In the genomic region with DNA sequence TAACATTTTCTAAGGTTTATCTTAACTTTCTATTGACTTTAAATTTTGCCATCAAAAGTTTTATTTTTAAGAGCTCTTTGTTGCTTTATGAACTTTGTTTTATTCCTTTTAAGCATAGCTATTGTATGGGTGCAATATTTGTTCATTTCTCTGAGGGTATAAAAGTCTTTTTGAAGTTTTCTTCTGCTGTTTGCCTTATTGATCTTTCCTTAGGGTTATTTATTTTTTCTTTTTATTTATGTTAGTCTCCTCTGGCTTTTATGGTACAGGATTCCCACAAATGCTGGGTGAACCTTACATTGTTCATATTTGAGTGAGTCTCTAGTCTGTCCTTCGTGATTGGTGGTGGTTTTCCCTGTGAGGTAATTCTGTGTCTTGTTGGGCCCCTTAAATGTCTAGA, we compare ENCODE assay signal across 25 cellular contexts.
A peak's percentile ranks its signal among the peaks of the same experiment; 100 is the strongest.
DNase-seq lines count a peak whose midpoint lies in the region; ATAC-seq, FAIRE-seq and TF ChIP-seq lines count a peak whose summit lies in the region.
"Had no signal": no experiment of that assay in that cellular context is flagged by ENCODE, and none has a peak within 500 bp of the region (broad histone marks: within the 10 kb centered on the region; RNA-seq: fewer than 3 reads in every experiment).

No MANE protein-coding gene starts in this region.

- in situ Hi-C loops in HepG2 (cut with HindIII; ENCODE audit: extremely low pct_ligation_motif_present, low pct_unique_long_range_greater_than_20kb) = no loop called here

- H4K20me1 ChIP-seq in HepG2 (ENCODE audit: insufficient read depth, low read length) (no peaks in the 10 kb centered on the region), hepatocyte (ENCODE audit: insufficient read depth, poor library complexity, severe bottlenecking) (no peaks in the 10 kb centered on the region)
- H4K20me1 ChIP-seq: BLaER1 had no signal

- no peaks in the 10 kb centered on the region for H3K9me2 ChIP-seq in hepatocyte (replicated peaks; ENCODE audit: insufficient read depth)

- no peaks in the 10 kb centered on the region for H3K27me3 ChIP-seq in HepG2 (ENCODE audit: control insufficient read depth in 1 of 2, insufficient read depth in 2 of 2, low read length in 2 of 2)
- no peaks in the 10 kb centered on the region for H3K27me3 ChIP-seq in right lobe of liver
- H3K27me3 ChIP-seq in hepatocyte = no peaks in the 10 kb centered on the region
- H3K27me3 ChIP-seq: BE2C, BLaER1 had no signal

- intact Hi-C loops in HepG2 (cut with micrococcal nuclease; ENCODE audit: unreplicated experiment) (no loop called here), right lobe of liver (cut with DNase I) (no loop called here)

- H3K4me3 ChIP-seq in HepG2 (replicated peaks in 1 of 3; ENCODE audit: insufficient read depth in 1 of 3, low read depth in 2 of 3, low read length in 3 of 3) = no peak overlapping the region
- H3K4me3 ChIP-seq in right lobe of liver = no peak overlapping the region
- no peak overlapping the region for H3K4me3 ChIP-seq in hepatocyte
- H3K4me3 ChIP-seq: A549, BLaER1 had no signal

- 0 out of 2 replicates have a peak overlapping the region, but pooled peaks have one; percentile 34 for H3K4me2 ChIP-seq in HepG2 (ENCODE audit: low read depth, low read length)
- H3K4me2 ChIP-seq in hepatocyte = no peak overlapping the region
- H3K4me2 ChIP-seq: A549, BLaER1 had no signal

- ATAC-seq in HepG2 = peak; percentile 42
- no peak for ATAC-seq in right lobe of liver
- no peak for ATAC-seq in GM18517 (IDR thresholded peaks at IDR 0.05; ENCODE audit: unreplicated experiment)
- ATAC-seq in GM21737 (IDR thresholded peaks at IDR 0.05; ENCODE audit: unreplicated experiment) = no peak
- ATAC-seq: A549 had no signal

- H3K79me2 ChIP-seq in HepG2 (ENCODE audit: insufficient read depth, low read length) (no peaks in the 10 kb centered on the region), hepatocyte (peaks cover 69% of the 10 kb centered on the region)

- no peak for TF ChIP-seq RAD21 in HepG2 (CRISPR knock-in tag; IDR thresholded peaks at IDR 0.05)

- H3K4me1 Mint-ChIP-seq in nephron (peaks cover 23% of the 10 kb centered on the region), progenitor cell of endocrine pancreas (ENCODE audit: low read depth) (peaks cover 33% of the 10 kb centered on the region)
- no peaks in the 10 kb centered on the region for H3K4me1 Mint-ChIP-seq in activated CD4-positive, alpha-beta T cell treated with anti-CD3 and anti-CD28 coated beads, Interleukin-2, amount 10 ng/mL, durations not matched to agents 7 days and 5 days
- H3K4me1 Mint-ChIP-seq: CD14-positive monocyte; CD4-positive, CD25-positive, alpha-beta regulatory T cell; CD8-positive, alpha-beta memory T cell had no signal

- WGBS in HepG2 (ENCODE audit: low lambda C conversion rate) = 5% methylated on average over 1 of the region's 1 CpG
- WGBS in right lobe of liver (ENCODE audit: insufficient coverage, low coverage, low lambda C conversion rate, missing lambda C conversion rate) = 32% methylated on average over 1 of the region's 1 CpG
- 86% methylated on average over 1 of the region's 1 CpG for WGBS in hepatocyte (ENCODE audit: low lambda C conversion rate, missing lambda C conversion rate)

- TF ChIP-seq POLR2A in HepG2 (IDR thresholded peaks at IDR 0.05; ENCODE audit: insufficient read depth in 1 of 2, low read depth in 2 of 2, low read length in 2 of 2) (no peak), right lobe of liver (IDR thresholded peaks at IDR 0.05) (no peak)

- H3K36me3 Mint-ChIP-seq in nephron (ENCODE audit: low read depth) (peaks cover 3% of the 10 kb centered on the region), progenitor cell of endocrine pancreas (ENCODE audit: insufficient read depth) (peaks cover 13% of the 10 kb centered on the region)
- H3K36me3 Mint-ChIP-seq in activated CD4-positive, alpha-beta T cell treated with anti-CD3 and anti-CD28 coated beads, Interleukin-2, amount 10 ng/mL, durations not matched to agents 7 days and 5 days (ENCODE audit: low read depth) = no peaks in the 10 kb centered on the region
- H3K36me3 Mint-ChIP-seq: CD14-positive monocyte; CD4-positive, alpha-beta memory T cell; CD4-positive, CD25-positive, alpha-beta regulatory T cell; CD8-positive, alpha-beta memory T cell had no signal

- H3K36me3 ChIP-seq in HepG2 (replicated peaks in 1 of 2; ENCODE audit: control insufficient read depth in 1 of 2, insufficient read depth in 2 of 2, low read length in 2 of 2) = no peaks in the 10 kb centered on the region
- no peaks in the 10 kb centered on the region for H3K36me3 ChIP-seq in right lobe of liver
- no peaks in the 10 kb centered on the region for H3K36me3 ChIP-seq in hepatocyte (replicated peaks; ENCODE audit: insufficient read depth, low read depth)
- H3K36me3 ChIP-seq: BE2C, BLaER1 had no signal

- CTCF ChIA-PET in HepG2 (lab: Yijun Ruan, JAX; ENCODE audit: low intra/inter-chr PET ratio, low total read pairs) = no interaction called here
- CTCF ChIA-PET in activated CD4-positive, alpha-beta T cell treated with anti-CD3 and anti-CD28 coated beads, Interleukin-2, amount 10 ng/mL, durations not matched to agents 7 days and 5 days (lab: Charles Lee) = no interaction called here

- no TSS peak for BruUV-seq in HepG2 (replicated peaks; lab: Mats Ljungman, UMichigan)

- no peak for DNase-seq in HepG2 (ENCODE audit: low spot score)
- no peak for DNase-seq in right lobe of liver
- no peak for DNase-seq in hepatocyte (ENCODE audit: low spot score)
- DNase-seq in progenitor cell of endocrine pancreas (ENCODE audit: low spot score, unreplicated experiment) = no peak
- DNase-seq in activated CD4-positive, alpha-beta T cell treated with anti-CD3 and anti-CD28 coated beads, Interleukin-2, amount 10 ng/mL, durations not matched to agents 7 days and 5 days = no peak
- DNase-seq: AML-193; BE2C; C1 segment of cervical spinal cord; Calu3; CD4-positive, alpha-beta memory T cell; CD4-positive, CD25-positive, alpha-beta regulatory T cell; CD8-positive, alpha-beta memory T cell; COR-L47; DMS79 treated with DMSO at 0.1 percent for 48 hours; GF-D8 had no signal

- H2AFZ ChIP-seq in HepG2 (ENCODE audit: low read length) (no peak overlapping the region), hepatocyte (peak overlapping the region; percentile 3)

- no peaks in the 10 kb centered on the region for H3K27me3 Mint-ChIP-seq in nephron (ENCODE audit: low read depth)
- H3K27me3 Mint-ChIP-seq in progenitor cell of endocrine pancreas = no peaks in the 10 kb centered on the region
- H3K27me3 Mint-ChIP-seq in activated CD4-positive, alpha-beta T cell treated with anti-CD3 and anti-CD28 coated beads, Interleukin-2, amount 10 ng/mL, durations not matched to agents 7 days and 5 days = peaks cover 8% of the 10 kb centered on the region
- H3K27me3 Mint-ChIP-seq: CD8-positive, alpha-beta memory T cell had no signal

- TF ChIP-seq CTCF in HepG2 (CRISPR knock-in tag; IDR thresholded peaks at IDR 0.05) (no peak), right lobe of liver (IDR thresholded peaks at IDR 0.05) (no peak), hepatocyte (IDR thresholded peaks at IDR 0.05; ENCODE audit: poor library complexity) (no peak), nephron (IDR thresholded peaks at IDR 0.05; ENCODE audit: unreplicated experiment in 3 of 3) (no peak), progenitor cell of endocrine pancreas (IDR thresholded peaks at IDR 0.05; ENCODE audit: unreplicated experiment) (no peak)

- H3K9ac ChIP-seq in HepG2 (ENCODE audit: insufficient read depth, low read depth, low read length) = no peak overlapping the region
- H3K9ac ChIP-seq: BLaER1 had no signal

- POLR2A ChIA-PET in HepG2 (lab: Yijun Ruan, JAX) = no interaction called here
- POLR2A ChIA-PET in activated CD4-positive, alpha-beta T cell treated with anti-CD3 and anti-CD28 coated beads, Interleukin-2, amount 10 ng/mL, durations not matched to agents 7 days and 5 days (lab: Charles Lee) = no interaction called here

- H3K9me3 Mint-ChIP-seq in nephron = peaks cover 7% of the 10 kb centered on the region
- peaks cover 12% of the 10 kb centered on the region for H3K9me3 Mint-ChIP-seq in progenitor cell of endocrine pancreas (ENCODE audit: low read depth)
- no peaks in the 10 kb centered on the region for H3K9me3 Mint-ChIP-seq in activated CD4-positive, alpha-beta T cell treated with anti-CD3 and anti-CD28 coated beads, Interleukin-2, amount 10 ng/mL, durations not matched to agents 7 days and 5 days
- H3K9me3 Mint-ChIP-seq: CD8-positive, alpha-beta memory T cell had no signal

- FAIRE-seq in HepG2 (lab: Jason Lieb, UNC) = no peak
- FAIRE-seq: A549, D721Med, G401.6, GM12891 had no signal

- H3K4me3 Mint-ChIP-seq in nephron (no peak overlapping the region), progenitor cell of endocrine pancreas (ENCODE audit: low read depth) (no peak overlapping the region)
- H3K4me3 Mint-ChIP-seq in activated CD4-positive, alpha-beta T cell treated with anti-CD3 and anti-CD28 coated beads, Interleukin-2, amount 10 ng/mL, durations not matched to agents 7 days and 5 days = no peak overlapping the region
- H3K4me3 Mint-ChIP-seq: CD14-positive monocyte; CD4-positive, alpha-beta memory T cell; CD8-positive, alpha-beta memory T cell had no signal

- H3K9me3 ChIP-seq in HepG2 (ENCODE audit: low read length) (peaks cover 22% of the 10 kb centered on the region; the same call in 1 of the 2 replicates), right lobe of liver (no peaks in the 10 kb centered on the region), hepatocyte (ENCODE audit: low read depth) (no peaks in the 10 kb centered on the region)
- H3K9me3 ChIP-seq: A549, BE2C, BLaER1 had no signal

- TF ChIP-seq EP300 in HepG2 (IDR thresholded peaks at IDR 0.05; ENCODE audit: low read depth in 2 of 2, low read length in 2 of 2) = peak in 1 of 2 experiments; percentile 52; a peak in 2 of 4 replicates
- no peak for TF ChIP-seq EP300 in HepG2 (CRISPR knock-in tag; IDR thresholded peaks at IDR 0.05; ENCODE audit: borderline replicate concordance)

- H3K27ac ChIP-seq in HepG2 (ENCODE audit: extremely low read length, insufficient read depth, low read length) (peak overlapping the region; percentile 6), right lobe of liver (peak overlapping the region in 1 of 3 donors; percentile 16), hepatocyte (peak overlapping the region; percentile 37)
- H3K27ac ChIP-seq: 22Rv1, A549, BLaER1 had no signal

- H3K4me1 ChIP-seq in HepG2 (ENCODE audit: insufficient read depth, low read length) = peaks cover 25% of the 10 kb centered on the region
- H3K4me1 ChIP-seq in right lobe of liver = peaks cover 0 to 40% (median 19%) of the 10 kb centered on the region in 4 donors
- peaks cover 27% of the 10 kb centered on the region for H3K4me1 ChIP-seq in hepatocyte (ENCODE audit: insufficient read depth)
- H3K4me1 ChIP-seq: BE2C, BLaER1 had no signal

- H3K27ac Mint-ChIP-seq in nephron (peak overlapping the region in 2 of 3 experiments; percentile 44 to 51), progenitor cell of endocrine pancreas (peak overlapping the region; percentile 50)
- no peak overlapping the region for H3K27ac Mint-ChIP-seq in activated CD4-positive, alpha-beta T cell treated with anti-CD3 and anti-CD28 coated beads, Interleukin-2, amount 10 ng/mL, durations not matched to agents 7 days and 5 days
- H3K27ac Mint-ChIP-seq: CD14-positive monocyte; CD4-positive, alpha-beta memory T cell; CD8-positive, alpha-beta memory T cell had no signal
